16 cellular contexts compared by ENCODE assay signal in the genomic region with DNA sequence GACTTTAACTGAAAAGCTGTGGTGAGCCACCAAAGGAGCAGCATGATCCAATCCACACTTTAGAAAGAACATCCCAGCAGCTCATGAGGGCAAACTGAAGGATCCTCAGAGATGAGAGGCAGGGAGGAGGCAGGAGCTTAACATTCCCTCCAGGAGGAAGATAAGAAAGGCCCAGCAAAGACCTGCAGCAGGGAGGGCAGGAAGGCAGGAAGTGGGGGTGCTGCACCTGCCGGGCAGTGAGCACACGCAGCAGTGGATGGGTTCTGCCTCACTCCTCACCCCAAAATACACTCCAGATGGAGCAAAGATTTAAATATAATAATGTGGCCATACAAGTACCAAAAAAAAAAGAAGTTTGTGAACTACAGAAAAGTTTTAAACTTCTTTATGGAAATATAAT. TPM values are rescaled to one million over a fixed set of nuclear protein-coding genes. Genes with fewer than 3 reads are reported as not detected.
DNase-seq lines count a peak whose midpoint lies in the region; ATAC-seq and TF ChIP-seq lines count a peak whose summit lies in the region.
"Had no signal": no experiment of that assay in that cellular context is flagged by ENCODE, and none has a peak within 500 bp of the region (broad histone marks: within the 10 kb centered on the region; RNA-seq: fewer than 3 reads in every experiment).

No MANE protein-coding gene starts in this region.

- intact Hi-C loops in activated CD8-positive, alpha-beta T cell treated with anti-CD3 and anti-CD28 coated beads for 36 hours (cut with micrococcal nuclease) = no loop called here

- H4K8ac ChIP-seq in trophoblast cell (ENCODE audit: low read depth, low read length) = no peak overlapping the region

- no peak overlapping the region for H3K4me3 ChIP-seq in trophoblast cell (ENCODE audit: low read depth, low read length)
- H3K4me3 ChIP-seq: prostate gland, testis had no signal

- H2BK12ac ChIP-seq in trophoblast cell (ENCODE audit: low read length) = no peak overlapping the region

- no peak for DNase-seq in activated CD8-positive, alpha-beta T cell treated with anti-CD3 and anti-CD28 coated beads, Interleukin-2, amount 10 ng/mL, durations not matched to agents 7 days and 5 days
- no peak for DNase-seq in activated CD8-positive, alpha-beta T cell treated with anti-CD3 and anti-CD28 coated beads for 36 hours
- DNase-seq in effector memory CD8-positive, alpha-beta T cell = no peak
- DNase-seq in stimulated activated naive B cell treated with anti-CD40 and anti-IgM and Interleukin-4, amounts not matched to agents 10 μg/mL and 1 μg/mL and 100 μg/mL, for 72 hours = no peak
- DNase-seq in NCI-H2171 (lab: John Stamatoyannopoulos, UW) = no peak
- DNase-seq in trophoblast cell = no peak
- DNase-seq: activated CD4-positive, alpha-beta T cell treated with anti-CD3 and anti-CD28 coated beads for 4 hours; activated T-cell treated with anti-CD3 and anti-CD28 coated beads, Interleukin-2, amount 50 U/mL, for 48 hours; NCI-H1092 treated with DMSO at 0.1 percent for 48 hours; NCI-H524; testis had no signal

- no peak overlapping the region for H3K27ac ChIP-seq in trophoblast cell (ENCODE audit: low read depth, low read length)
- H3K27ac ChIP-seq: prostate gland, testis had no signal

- no peaks in the 10 kb centered on the region for H3K36me3 ChIP-seq in trophoblast cell (ENCODE audit: control insufficient read depth in 1 of 2, insufficient read depth in 2 of 2, low read length in 2 of 2)
- H3K36me3 ChIP-seq: prostate gland had no signal

- H2AFZ ChIP-seq in trophoblast cell (ENCODE audit: insufficient read depth, low read length, poor library complexity) = no peak overlapping the region

- no peak overlapping the region for H4K12ac ChIP-seq in trophoblast cell (ENCODE audit: low read depth, low read length)

- no peak overlapping the region for H3K23ac ChIP-seq in trophoblast cell (ENCODE audit: low read length)

- no peak overlapping the region for H3K4me2 ChIP-seq in trophoblast cell (ENCODE audit: low read length)

- no peaks in the 10 kb centered on the region for H3K9me3 Mint-ChIP-seq in activated CD8-positive, alpha-beta T cell treated with anti-CD3 and anti-CD28 coated beads, Interleukin-2, amount 10 ng/mL, durations not matched to agents 7 days and 5 days (ENCODE audit: insufficient read depth)
- H3K9me3 Mint-ChIP-seq in activated CD8-positive, alpha-beta T cell treated with anti-CD3 and anti-CD28 coated beads for 36 hours = no peaks in the 10 kb centered on the region
- no peaks in the 10 kb centered on the region for H3K9me3 Mint-ChIP-seq in effector memory CD8-positive, alpha-beta T cell
- H3K9me3 Mint-ChIP-seq in stimulated activated naive B cell treated with anti-CD40 and anti-IgM and Interleukin-4, amounts not matched to agents 10 μg/mL and 1 μg/mL and 100 μg/mL, for 72 hours = no peaks in the 10 kb centered on the region

- H2BK120ac ChIP-seq in trophoblast cell (ENCODE audit: insufficient read depth, low read length, poor library complexity) = no peak overlapping the region

- WGBS in trophoblast cell (ENCODE audit: extremely low coverage, insufficient coverage, insufficient read length) = no CpG with 5 or more reads among the region's 2 CpGs

- H3K36me3 Mint-ChIP-seq in activated CD8-positive, alpha-beta T cell treated with anti-CD3 and anti-CD28 coated beads, Interleukin-2, amount 10 ng/mL, durations not matched to agents 7 days and 5 days (ENCODE audit: low read depth) = peaks cover 36% of the 10 kb centered on the region
- H3K36me3 Mint-ChIP-seq in activated CD8-positive, alpha-beta T cell treated with anti-CD3 and anti-CD28 coated beads for 36 hours (ENCODE audit: low read depth) = peaks cover 12% of the 10 kb centered on the region
- H3K36me3 Mint-ChIP-seq in effector memory CD8-positive, alpha-beta T cell (ENCODE audit: insufficient read depth) = peaks cover 28% of the 10 kb centered on the region
- peaks cover 9 to 11% of the 10 kb centered on the region in 2 donors for H3K36me3 Mint-ChIP-seq in stimulated activated naive B cell treated with anti-CD40 and anti-IgM and Interleukin-4, amounts not matched to agents 10 μg/mL and 1 μg/mL and 100 μg/mL, for 72 hours
- H3K36me3 Mint-ChIP-seq: mesothelial cell of epicardium had no signal

- H3K4ac ChIP-seq in trophoblast cell (ENCODE audit: low read depth, low read length) = no peak overlapping the region

- POLR2A ChIA-PET in activated CD8-positive, alpha-beta T cell treated with anti-CD3 and anti-CD28 coated beads, Interleukin-2, amount 10 ng/mL, durations not matched to agents 7 days and 5 days (lab: Charles Lee) = no interaction called here
- POLR2A ChIA-PET in activated CD8-positive, alpha-beta T cell treated with anti-CD3 and anti-CD28 coated beads for 36 hours (lab: Charles Lee) = interaction anchor here (0.6 to 1.1 kb wide), 4 partner anchors 16 to 71 kb away, joined by 3 to 5 read pairs (median 4); no protein-coding TSS in a partner anchor

- no peak overlapping the region for H2AK5ac ChIP-seq in trophoblast cell (ENCODE audit: low read length)

- no peak overlapping the region for H3K9ac ChIP-seq in trophoblast cell (ENCODE audit: low read length)

- no peak overlapping the region for H2BK5ac ChIP-seq in trophoblast cell (ENCODE audit: low read depth, low read length, poor library complexity)

- no peak for TF ChIP-seq CTCF in activated CD8-positive, alpha-beta T cell treated with anti-CD3 and anti-CD28 coated beads for 36 hours (IDR thresholded peaks at IDR 0.05)

- CTCF ChIA-PET in activated CD8-positive, alpha-beta T cell treated with anti-CD3 and anti-CD28 coated beads, Interleukin-2, amount 10 ng/mL, durations not matched to agents 7 days and 5 days (lab: Charles Lee) = interaction anchor here (1.2 to 1.9 kb wide), 3 partner anchors 9 to 49 kb away, joined by 3 to 6 read pairs (median 3); partner anchors contain the start of gene GCH1
- CTCF ChIA-PET in activated CD8-positive, alpha-beta T cell treated with anti-CD3 and anti-CD28 coated beads for 36 hours (lab: Charles Lee) = interaction anchor here (0.8 to 2.3 kb wide), 4 partner anchors 28 to 50 kb away, joined by 3 to 7 read pairs (median 4); partner anchors contain the start of gene GCH1

- no peaks in the 10 kb centered on the region for H3K79me2 ChIP-seq in trophoblast cell (ENCODE audit: control insufficient read depth, insufficient read depth, low read length, poor library complexity)

- H3K4me3 Mint-ChIP-seq in activated CD8-positive, alpha-beta T cell treated with anti-CD3 and anti-CD28 coated beads, Interleukin-2, amount 10 ng/mL, durations not matched to agents 7 days and 5 days = no peak overlapping the region
- H3K4me3 Mint-ChIP-seq in activated CD8-positive, alpha-beta T cell treated with anti-CD3 and anti-CD28 coated beads for 36 hours = no peak overlapping the region
- no peak overlapping the region for H3K4me3 Mint-ChIP-seq in effector memory CD8-positive, alpha-beta T cell
- H3K4me3 Mint-ChIP-seq in stimulated activated naive B cell treated with anti-CD40 and anti-IgM and Interleukin-4, amounts not matched to agents 10 μg/mL and 1 μg/mL and 100 μg/mL, for 72 hours = peak overlapping the region; percentile 44 to 55
- H3K4me3 Mint-ChIP-seq: mesothelial cell of epicardium had no signal

- no peaks in the 10 kb centered on the region for H3K79me1 ChIP-seq in trophoblast cell (ENCODE audit: low read length)

- peak overlapping the region; percentile 64 for H3K27ac Mint-ChIP-seq in activated CD8-positive, alpha-beta T cell treated with anti-CD3 and anti-CD28 coated beads, Interleukin-2, amount 10 ng/mL, durations not matched to agents 7 days and 5 days
- no peak overlapping the region for H3K27ac Mint-ChIP-seq in activated CD8-positive, alpha-beta T cell treated with anti-CD3 and anti-CD28 coated beads for 36 hours
- peak overlapping the region in 1 of 2 donors; percentile 46 for H3K27ac Mint-ChIP-seq in effector memory CD8-positive, alpha-beta T cell
- peak overlapping the region; percentile 48 for H3K27ac Mint-ChIP-seq in stimulated activated naive B cell treated with anti-CD40 and anti-IgM and Interleukin-4, amounts not matched to agents 10 μg/mL and 1 μg/mL and 100 μg/mL, for 72 hours
- H3K27ac Mint-ChIP-seq: mesothelial cell of epicardium had no signal

- H3K4me1 ChIP-seq in trophoblast cell (ENCODE audit: control insufficient read depth in 1 of 2, insufficient read depth in 2 of 2, low read length in 2 of 2) = no peaks in the 10 kb centered on the region
- H3K4me1 ChIP-seq: prostate gland, testis had no signal

- H3K14ac ChIP-seq in trophoblast cell (ENCODE audit: low read length) = no peak overlapping the region

- H3K27me3 Mint-ChIP-seq in activated CD8-positive, alpha-beta T cell treated with anti-CD3 and anti-CD28 coated beads, Interleukin-2, amount 10 ng/mL, durations not matched to agents 7 days and 5 days (ENCODE audit: low read depth) = no peaks in the 10 kb centered on the region
- H3K27me3 Mint-ChIP-seq in activated CD8-positive, alpha-beta T cell treated with anti-CD3 and anti-CD28 coated beads for 36 hours = no peaks in the 10 kb centered on the region
- no peaks in the 10 kb centered on the region for H3K27me3 Mint-ChIP-seq in effector memory CD8-positive, alpha-beta T cell
- H3K27me3 Mint-ChIP-seq in stimulated activated naive B cell treated with anti-CD40 and anti-IgM and Interleukin-4, amounts not matched to agents 10 μg/mL and 1 μg/mL and 100 μg/mL, for 72 hours = no peaks in the 10 kb centered on the region

- peak; percentile 53 for ATAC-seq in activated CD8-positive, alpha-beta T cell treated with anti-CD3 and anti-CD28 coated beads, Interleukin-2, amount 10 ng/mL, durations not matched to agents 7 days and 5 days
- no peak for ATAC-seq in activated CD8-positive, alpha-beta T cell treated with anti-CD3 and anti-CD28 coated beads for 36 hours
- ATAC-seq in HG02884 (IDR thresholded peaks at IDR 0.05; ENCODE audit: unreplicated experiment) (peak; percentile 60), HG03159 (IDR thresholded peaks at IDR 0.05; ENCODE audit: unreplicated experiment) (no peak)
- ATAC-seq in effector memory CD8-positive, alpha-beta T cell (replicated peaks) = peak; percentile 33
- peak in 1 of 2 donors; percentile 62 for ATAC-seq in stimulated activated naive B cell treated with anti-CD40 and anti-IgM and Interleukin-4, amounts not matched to agents 10 μg/mL and 1 μg/mL and 100 μg/mL, for 72 hours (replicated peaks)
- ATAC-seq: HCT116 had no signal

- no peaks in the 10 kb centered on the region for H3K27me3 ChIP-seq in trophoblast cell (ENCODE audit: insufficient read depth, low read length)
- H3K27me3 ChIP-seq: testis had no signal

- no peak overlapping the region for H3K18ac ChIP-seq in trophoblast cell (ENCODE audit: low read length)

- no peak overlapping the region for H4K91ac ChIP-seq in trophoblast cell (ENCODE audit: low read depth, low read length)

- H3K4me1 Mint-ChIP-seq in activated CD8-positive, alpha-beta T cell treated with anti-CD3 and anti-CD28 coated beads, Interleukin-2, amount 10 ng/mL, durations not matched to agents 7 days and 5 days (ENCODE audit: low read depth) = peaks cover 27% of the 10 kb centered on the region
- peaks cover 18% of the 10 kb centered on the region for H3K4me1 Mint-ChIP-seq in activated CD8-positive, alpha-beta T cell treated with anti-CD3 and anti-CD28 coated beads for 36 hours (ENCODE audit: low read depth)
- H3K4me1 Mint-ChIP-seq in effector memory CD8-positive, alpha-beta T cell (ENCODE audit: low read depth in 2 of 2) = peaks cover 8 to 29% of the 10 kb centered on the region in 2 donors
- peaks cover 19 to 38% of the 10 kb centered on the region in 2 donors for H3K4me1 Mint-ChIP-seq in stimulated activated naive B cell treated with anti-CD40 and anti-IgM and Interleukin-4, amounts not matched to agents 10 μg/mL and 1 μg/mL and 100 μg/mL, for 72 hours

- no peaks in the 10 kb centered on the region for H3K9me3 ChIP-seq in trophoblast cell (ENCODE audit: insufficient read depth, low read depth, low read length)
- H3K9me3 ChIP-seq: prostate gland, testis had no signal

RNA-seq across cellular contexts. Expression of gene GCH1, which starts 48.4 kb away (rescaled TPM):
- total RNA-seq in activated CD8-positive, alpha-beta T cell treated with anti-CD3 and anti-CD28 coated beads, Interleukin-2, amount 10 ng/mL, durations not matched to agents 7 days and 5 days = 10 to 100 TPM; 51.4 to 52.3 TPM
- total RNA-seq in activated CD8-positive, alpha-beta T cell treated with anti-CD3 and anti-CD28 coated beads for 36 hours = 10 to 100 TPM; 35.4 to 38.1 TPM
- polyA plus RNA-seq in trophoblast cell (2013) = 3.8 and 4.0 TPM in 2 replicates

Comparison
In these comparisons a context has a peak if more than half of its experiments do, and no peak if none do; other contexts are left out.
1. ATAC-seq: peak in activated CD8-positive, alpha-beta T cell treated with anti-CD3 and anti-CD28 coated beads, Interleukin-2, amount 10 ng/mL, durations not matched to agents 7 days and 5 days (single experiment), HG02884 (single experiment) and effector memory CD8-positive, alpha-beta T cell (single experiment); none in activated CD8-positive, alpha-beta T cell treated with anti-CD3 and anti-CD28 coated beads for 36 hours (single experiment) and HG03159 (single experiment).
2. H3K4me3 Mint-ChIP-seq: peak in stimulated activated naive B cell treated with anti-CD40 and anti-IgM and Interleukin-4, amounts not matched to agents 10 μg/mL and 1 μg/mL and 100 μg/mL, for 72 hours (2 of 2); none in activated CD8-positive, alpha-beta T cell treated with anti-CD3 and anti-CD28 coated beads, Interleukin-2, amount 10 ng/mL, durations not matched to agents 7 days and 5 days (single experiment), activated CD8-positive, alpha-beta T cell treated with anti-CD3 and anti-CD28 coated beads for 36 hours (single experiment) and effector memory CD8-positive, alpha-beta T cell (0 of 2).